1 cellular context compared by ENCODE assay signal in the genomic region with DNA sequence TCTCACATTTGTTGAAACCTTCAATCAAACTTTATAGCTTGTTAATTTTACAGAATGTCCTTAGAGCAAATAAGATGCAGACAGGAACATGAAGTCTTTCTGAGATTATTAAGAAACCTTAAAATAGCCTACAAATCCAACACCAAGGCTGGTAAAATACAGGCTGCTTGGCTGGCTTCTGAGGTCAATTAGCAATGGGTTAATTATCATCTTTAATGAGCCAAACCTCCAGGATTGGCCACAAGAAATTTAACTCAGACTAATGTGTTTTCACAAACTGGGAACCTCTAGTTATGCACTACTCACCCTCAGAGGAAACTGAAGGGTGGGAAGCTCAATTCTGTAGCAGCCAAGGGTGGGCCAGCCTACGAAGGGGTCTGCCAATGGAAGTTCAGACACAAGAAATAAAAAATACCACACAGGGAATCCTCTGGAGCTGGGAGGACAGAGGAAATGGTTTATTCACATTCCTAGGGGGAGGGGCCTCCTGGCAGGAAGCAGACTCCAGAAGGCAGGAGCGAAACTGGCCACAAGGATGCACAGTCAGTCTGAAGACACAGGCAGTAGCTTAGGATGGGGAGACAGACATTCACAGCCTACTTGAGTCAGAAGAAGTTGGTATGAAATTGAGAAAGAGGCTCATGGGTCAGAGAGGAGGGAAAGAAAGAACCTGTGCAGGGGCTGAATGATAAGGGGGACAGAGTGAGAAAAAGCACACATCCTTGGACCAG.
A peak's percentile ranks its signal among the peaks of the same experiment; 100 is the strongest.
TF ChIP-seq lines count a peak whose summit lies in the region.

No MANE protein-coding gene starts in this region.

TF ChIP-seq in H1, 55 proteins besides CTCF, POLR2A, EP300 and RAD21:
- TF ChIP-seq PHF8 (conservative IDR thresholded peaks at IDR 0.05; ENCODE audit: low read depth, low read length) = no peak
- peak; percentile 94 for TF ChIP-seq TEAD4 (IDR thresholded peaks at IDR 0.05; ENCODE audit: low read depth, low read length)
